In the genomic region with DNA sequence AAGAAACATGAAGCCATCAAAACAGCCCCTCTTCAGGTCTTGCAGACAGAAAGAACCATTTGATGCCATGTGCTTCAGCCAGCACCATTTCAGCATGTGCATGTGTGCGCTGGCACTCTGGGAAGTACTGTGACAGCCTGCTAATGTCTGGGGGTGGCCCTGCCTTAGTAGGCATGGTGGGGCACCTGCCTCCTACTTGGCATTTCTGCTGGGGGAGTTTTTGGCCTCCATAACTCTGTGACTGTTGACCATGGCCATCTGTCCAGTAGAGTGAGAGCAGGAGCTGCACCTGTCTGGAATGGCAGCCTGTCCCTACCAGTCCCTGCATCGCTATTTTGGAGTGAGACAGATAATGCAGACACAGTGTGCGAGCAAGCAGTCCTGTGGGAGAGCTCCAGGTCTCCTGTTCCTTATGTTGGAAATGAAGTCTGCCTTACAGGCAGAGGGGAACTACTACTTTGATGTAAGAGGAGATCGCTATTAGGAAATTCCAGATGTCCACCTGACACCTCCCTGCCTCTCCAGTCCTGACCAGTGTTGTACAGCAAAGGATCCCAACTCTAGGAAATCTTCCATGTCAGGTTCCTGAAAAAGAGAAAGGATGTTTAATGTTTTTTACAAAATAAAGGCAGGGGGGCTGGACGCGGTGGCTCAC, we compare ENCODE assay signal across 21 cellular contexts.
"Had no signal": no experiment of that assay in that cellular context is flagged by ENCODE, and none has a peak within 500 bp of the region (broad histone marks: within the 10 kb centered on the region; RNA-seq: fewer than 3 reads in every experiment).

No MANE protein-coding gene starts in this region.

- H3K27me3 Mint-ChIP-seq: activated naive CD8-positive, alpha-beta T cell; dendritic cell treated with granulocyte-macrophage colony-stimulating factor and Interleukin-4, amounts not matched to agents 40 ng/mL and 50 ng/mL, for 4 days; stimulated activated naive CD8-positive, alpha-beta T cell treated with anti-CD3 and anti-CD28 coated beads, Interleukin-15, Interleukin-2, amounts not matched to agents 100 ng/mL and 50 ng/mL, for 24 hours; T-helper 17 cell had no signal

- DNase-seq: activated CD4-positive, alpha-beta T cell treated with anti-CD3 and anti-CD28 coated beads for 48 hours; activated CD8-positive, alpha-beta memory T cell treated with anti-CD3 and anti-CD28 coated beads, Interleukin-2, amount 50 U/mL, for 48 hours; activated gamma-delta T cell treated with Interleukin-2 at 50 U/mL for 16 hours; amniotic stem cell; body of pancreas; central memory CD4-positive, alpha-beta T cell; effector memory CD4-positive, alpha-beta T cell; foreskin melanocyte; heart left ventricle; right cardiac atrium; stimulated activated CD4-positive, alpha-beta T cell treated with anti-CD3 and anti-CD28 coated beads, Interleukin-4, amount 100 ng/mL, for 4 hours; stimulated activated CD8-positive, alpha-beta memory T cell treated with anti-CD3 and anti-CD28 coated beads, Interleukin-4, amount 100 ng/mL, for 48 hours; T-helper 17 cell; trophoblast cell; WERI-Rb-1 had no signal

- H3K9me3 ChIP-seq: body of pancreas, prostate gland, suprapubic skin had no signal

- H3K36me3 ChIP-seq: prostate gland had no signal

- H3K4me3 ChIP-seq: body of pancreas, heart left ventricle, prostate gland, smooth muscle cell, suprapubic skin had no signal

- H3K4me3 Mint-ChIP-seq: activated naive CD8-positive, alpha-beta T cell; dendritic cell treated with granulocyte-macrophage colony-stimulating factor and Interleukin-4, amounts not matched to agents 40 ng/mL and 50 ng/mL, for 4 days; stimulated activated naive CD8-positive, alpha-beta T cell treated with anti-CD3 and anti-CD28 coated beads, Interleukin-15, Interleukin-2, amounts not matched to agents 100 ng/mL and 50 ng/mL, for 24 hours; T-helper 17 cell had no signal

- H3K4me2 ChIP-seq: smooth muscle cell had no signal

- H3K4me1 ChIP-seq: body of pancreas, prostate gland, suprapubic skin had no signal

- H3K27me3 ChIP-seq: body of pancreas, heart left ventricle, suprapubic skin had no signal

- H3K27ac Mint-ChIP-seq: activated naive CD8-positive, alpha-beta T cell; dendritic cell treated with granulocyte-macrophage colony-stimulating factor and Interleukin-4, amounts not matched to agents 40 ng/mL and 50 ng/mL, for 4 days; stimulated activated naive CD8-positive, alpha-beta T cell treated with anti-CD3 and anti-CD28 coated beads, Interleukin-15, Interleukin-2, amounts not matched to agents 100 ng/mL and 50 ng/mL, for 24 hours; T-helper 17 cell had no signal

- H3K27ac ChIP-seq: body of pancreas, heart left ventricle, prostate gland, suprapubic skin, WERI-Rb-1 had no signal

- H3K9me3 Mint-ChIP-seq: dendritic cell treated with granulocyte-macrophage colony-stimulating factor and Interleukin-4, amounts not matched to agents 40 ng/mL and 50 ng/mL, for 4 days; stimulated activated naive CD8-positive, alpha-beta T cell treated with anti-CD3 and anti-CD28 coated beads, Interleukin-15, Interleukin-2, amounts not matched to agents 100 ng/mL and 50 ng/mL, for 24 hours had no signal
